Comparison of ENCODE assay signal across 8 cellular contexts in the genomic region with DNA sequence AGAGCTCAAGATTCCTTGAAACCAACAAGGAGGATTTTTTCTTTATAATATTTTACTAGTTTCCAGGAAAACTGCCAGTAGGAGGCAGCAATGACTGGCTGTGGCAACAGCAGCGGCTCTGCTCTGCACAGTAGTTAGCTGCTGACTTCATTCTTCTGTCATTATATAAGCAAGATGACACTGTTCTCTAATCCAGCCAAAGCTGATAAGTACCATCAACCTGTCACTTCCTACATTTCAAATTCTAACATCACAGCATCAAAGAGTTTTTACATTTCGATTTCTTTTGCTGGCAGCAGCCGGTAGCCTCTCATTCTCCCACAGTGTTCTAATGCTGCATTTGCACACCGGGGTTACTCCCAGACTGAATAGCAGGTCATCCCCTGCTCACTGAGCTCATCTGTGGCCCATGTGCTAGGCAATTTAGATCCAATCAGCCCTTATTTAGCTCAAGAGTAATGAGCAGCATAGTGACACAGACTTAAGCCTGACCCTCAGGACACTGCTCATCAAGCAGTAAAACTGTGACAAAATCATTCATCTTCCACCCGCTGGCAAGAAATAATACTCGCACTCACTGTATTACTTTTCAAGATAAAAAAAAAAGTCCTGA.
DNase-seq lines count a peak whose midpoint lies in the region; ATAC-seq and TF ChIP-seq lines count a peak whose summit lies in the region.

No MANE protein-coding gene starts in this region.

- TF ChIP-seq CTCF in LNCAP (IDR thresholded peaks at IDR 0.05): peak; percentile 54

- DNase-seq in EL (peak; percentile 62), amygdala (lab: John Stamatoyannopoulos, UW) (peak in 43 of 56 donors; percentile 0 to 70 (median 20)), iris pigment epithelial cell (ENCODE audit: low read depth) (peak; percentile 74), DMS153 (lab: John Stamatoyannopoulos, UW) (no peak), COLO668 (lab: John Stamatoyannopoulos, UW; ENCODE audit: unreplicated experiment) (no peak)
- DNase-seq in activated CD4-positive, alpha-beta T cell treated with anti-CD3 and anti-CD28 coated beads, Interleukin-2, amount 50 U/mL, for 48 hours: no peak

- no peak for ATAC-seq in GM21423 (IDR thresholded peaks at IDR 0.05; ENCODE audit: unreplicated experiment)

Comparison
In these comparisons a context has a peak if more than half of its experiments do, and no peak if none do; other contexts are left out.
1. DNase-seq: peak in EL (single experiment), amygdala (43 of 56) and iris pigment epithelial cell (single experiment); none in DMS153 (single experiment), COLO668 (single experiment) and activated CD4-positive, alpha-beta T cell treated with anti-CD3 and anti-CD28 coated beads, Interleukin-2, amount 50 U/mL, for 48 hours (0 of 2).